In genomic region chr7:99131290-99131689, GRCh38 we compare ENCODE assay signal across 29 cellular contexts.
"Had no signal": no experiment of that assay in that cellular context is flagged by ENCODE, and none has a peak within 500 bp of the region (broad histone marks: within the 10 kb centered on the region; RNA-seq: fewer than 3 reads in every experiment).

No MANE protein-coding gene starts in this region.

- H3K36me3 ChIP-seq: cardiac muscle cell, gastroesophageal sphincter, neutrophil, right lobe of liver, stomach, transverse colon, uterus had no signal

- FAIRE-seq: keratinocyte had no signal

- H3K36me3 Mint-ChIP-seq: activated CD4-positive, alpha-beta memory T cell treated with anti-CD3 and anti-CD28 coated beads for 36 hours; natural killer cell treated with Interleukin-12 subunit alpha and Interleukin-12 subunit beta and Interleukin-15 and Interleukin-18, amount 100 ng/mL, for 72 hours had no signal

- H3K9me3 Mint-ChIP-seq: activated CD4-positive, alpha-beta memory T cell treated with anti-CD3 and anti-CD28 coated beads for 36 hours; activated naive CD4-positive, alpha-beta T cell treated with anti-CD3 and anti-CD28 coated beads, Interleukin-2, amount 50 U/mL, for 24 hours; activated T-helper 2 cell treated with anti-CD3 and anti-CD28 coated beads, Interferon-gamma antibody, Interleukin-2, Interleukin-4, amounts not matched to agents 10 μg/mL and 5 μg/mL and 100 μg/mL, durations not matched to agents 14 hours and 24 hours and 36 hours; natural killer cell treated with Interleukin-12 subunit alpha and Interleukin-12 subunit beta and Interleukin-15 and Interleukin-18, amount 100 ng/mL, for 72 hours; stimulated activated memory B cell treated with anti-CD40 and anti-IgM and Interleukin-4, amounts not matched to agents 10 μg/mL and 1 μg/mL and 100 μg/mL, for 72 hours; T-helper 2 cell treated with Interferon-gamma antibody and Interleukin-4, amounts not matched to agents 5 μg/mL and 100 μg/mL, for 36 hours had no signal

- H3K4me3 ChIP-seq: cardiac muscle cell, coronary artery, dorsolateral prefrontal cortex, gastroesophageal sphincter, hepatocyte, mucosa of descending colon, right lobe of liver, skin epidermis, stomach, transverse colon, uterus had no signal

- H3K27me3 ChIP-seq: cardiac muscle cell, dorsolateral prefrontal cortex, gastroesophageal sphincter, hepatocyte, neutrophil, right lobe of liver, stomach, transverse colon, uterus had no signal

- H3K4me3 Mint-ChIP-seq: activated CD4-positive, alpha-beta memory T cell treated with anti-CD3 and anti-CD28 coated beads for 36 hours; activated naive CD4-positive, alpha-beta T cell treated with anti-CD3 and anti-CD28 coated beads, Interleukin-2, amount 50 U/mL, for 24 hours; brain; natural killer cell treated with Interleukin-12 subunit alpha and Interleukin-12 subunit beta and Interleukin-15 and Interleukin-18, amount 100 ng/mL, for 72 hours; stimulated activated memory B cell treated with anti-CD40 and anti-IgM and Interleukin-4, amounts not matched to agents 10 μg/mL and 1 μg/mL and 100 μg/mL, for 72 hours; T-helper 2 cell treated with Interferon-gamma antibody and Interleukin-4, amounts not matched to agents 5 μg/mL and 100 μg/mL, for 36 hours had no signal

- DNase-seq: activated CD4-positive, alpha-beta memory T cell treated with anti-CD3 and anti-CD28 coated beads for 36 hours; activated CD4-positive, alpha-beta T cell treated with anti-CD3 and anti-CD28 coated beads for 4 hours; activated CD8-positive, alpha-beta memory T cell treated with anti-CD3 and anti-CD28 coated beads, Interleukin-2, amount 50 U/mL, for 48 hours; activated T-cell treated with anti-CD3 and anti-CD28 coated beads, Interleukin-2, amount 50 U/mL, for 48 hours; anterior cingulate cortex; dorsolateral prefrontal cortex; effector memory CD4-positive, alpha-beta T cell; left cardiac atrium; left ventricle myocardium superior; mucosa of descending colon; right lobe of liver; stimulated activated CD4-positive, alpha-beta T cell treated with anti-CD3 and anti-CD28 coated beads, Interleukin-12 subunit alpha, Interleukin-12 subunit beta, amount 100 ng/mL, for 4 hours; stimulated activated CD4-positive, alpha-beta T cell treated with anti-CD3 and anti-CD28 coated beads, Interleukin-4, amount 100 ng/mL, for 24 hours; stomach; transverse colon; uterus had no signal

- ATAC-seq: gastroesophageal sphincter; left cardiac atrium; left ventricle myocardium superior; mucosa of descending colon; natural killer cell treated with Interleukin-12 subunit alpha and Interleukin-12 subunit beta and Interleukin-15 and Interleukin-18, amount 100 ng/mL, for 72 hours; right lobe of liver; stimulated activated memory B cell treated with anti-CD40 and anti-IgM and Interleukin-4, amounts not matched to agents 10 μg/mL and 1 μg/mL and 100 μg/mL, for 72 hours had no signal

- H3K27me3 Mint-ChIP-seq: activated CD4-positive, alpha-beta memory T cell treated with anti-CD3 and anti-CD28 coated beads for 36 hours; activated naive CD4-positive, alpha-beta T cell treated with anti-CD3 and anti-CD28 coated beads, Interleukin-2, amount 50 U/mL, for 24 hours; brain; natural killer cell treated with Interleukin-12 subunit alpha and Interleukin-12 subunit beta and Interleukin-15 and Interleukin-18, amount 100 ng/mL, for 72 hours; stimulated activated memory B cell treated with anti-CD40 and anti-IgM and Interleukin-4, amounts not matched to agents 10 μg/mL and 1 μg/mL and 100 μg/mL, for 72 hours had no signal

- H3K4me2 ChIP-seq: hepatocyte had no signal

- H3K27ac ChIP-seq: cardiac muscle cell, gastroesophageal sphincter, hepatocyte, neutrophil, transverse colon, uterus had no signal

- H3K27ac Mint-ChIP-seq: activated CD4-positive, alpha-beta memory T cell treated with anti-CD3 and anti-CD28 coated beads for 36 hours; activated naive CD4-positive, alpha-beta T cell treated with anti-CD3 and anti-CD28 coated beads, Interleukin-2, amount 50 U/mL, for 24 hours; activated T-helper 2 cell treated with anti-CD3 and anti-CD28 coated beads, Interferon-gamma antibody, Interleukin-2, Interleukin-4, amounts not matched to agents 10 μg/mL and 5 μg/mL and 100 μg/mL, durations not matched to agents 14 hours and 24 hours and 36 hours; natural killer cell treated with Interleukin-12 subunit alpha and Interleukin-12 subunit beta and Interleukin-15 and Interleukin-18, amount 100 ng/mL, for 72 hours; stimulated activated memory B cell treated with anti-CD40 and anti-IgM and Interleukin-4, amounts not matched to agents 10 μg/mL and 1 μg/mL and 100 μg/mL, for 72 hours; T-helper 2 cell treated with Interferon-gamma antibody and Interleukin-4, amounts not matched to agents 5 μg/mL and 100 μg/mL, for 36 hours had no signal

- H3K9me3 ChIP-seq: gastroesophageal sphincter, mucosa of descending colon, neutrophil, right lobe of liver, stomach, transverse colon, uterus had no signal

- H2AFZ ChIP-seq: hepatocyte had no signal
